20 cellular contexts compared by ENCODE assay signal in genomic region chr9:86508208-86508903, GRCh38.
A peak's percentile ranks its signal among the peaks of the same experiment; 100 is the strongest.
DNase-seq lines count a peak whose midpoint lies in the region; ATAC-seq lines count a peak whose summit lies in the region.
"Had no signal": no experiment of that assay in that cellular context is flagged by ENCODE, and none has a peak within 500 bp of the region (broad histone marks: within the 10 kb centered on the region; RNA-seq: fewer than 3 reads in every experiment).

No MANE protein-coding gene starts in this region.

- H3K9me3 Mint-ChIP-seq in activated T-cell treated with anti-CD3 and anti-CD28 coated beads, Interleukin-2, amount 50 U/mL, for 4 hours = no peaks in the 10 kb centered on the region
- H3K9me3 Mint-ChIP-seq: effector memory CD8-positive, alpha-beta T cell; H9 had no signal

- no peaks in the 10 kb centered on the region for H3K27me3 ChIP-seq in mesenchymal stem cell (ENCODE audit: control insufficient read depth in 1 of 2, insufficient read depth in 1 of 2, low read length in 2 of 2)
- H3K27me3 ChIP-seq: heart left ventricle had no signal

- no peak overlapping the region for H2AFZ ChIP-seq in mesenchymal stem cell (ENCODE audit: low read depth, low read length)

- no peaks in the 10 kb centered on the region for H3K79me1 ChIP-seq in mesenchymal stem cell (replicated peaks; ENCODE audit: low read length, poor library complexity, severe bottlenecking)

- no peaks in the 10 kb centered on the region for H3K4me1 ChIP-seq in mesenchymal stem cell (ENCODE audit: control insufficient read depth, insufficient read depth, low read depth, low read length)
- H3K4me1 ChIP-seq: heart left ventricle had no signal

- DNase-seq in mesenchymal stem cell (no peak), NCI-H524 treated with DMSO at 0.1 percent for 48 hours (lab: John Stamatoyannopoulos, UW) (no peak), NCI-H82 treated with DMSO at 0.1 percent for 48 hours (lab: John Stamatoyannopoulos, UW; ENCODE audit: unreplicated experiment) (no peak)
- no peak for DNase-seq in activated T-cell treated with anti-CD3 and anti-CD28 coated beads, Interleukin-2, amount 50 U/mL, for 4 hours
- DNase-seq: activated CD8-positive, alpha-beta memory T cell treated with anti-CD3 and anti-CD28 coated beads, Interleukin-2, amount 10 ng/mL, durations not matched to agents 7 days and 5 days; activated effector memory CD4-positive, alpha-beta T cell treated with anti-CD3 and anti-CD28 coated beads, Interleukin-2, amount 50 U/mL, for 16 hours; cerebellar nuclear complex; COR-L47; effector memory CD8-positive, alpha-beta T cell; H9; heart left ventricle; NCI-H187 treated with DMSO at 0.1 percent for 48 hours; NCI-H446; right cardiac atrium; SIG-M5; T-helper 2 cell had no signal

- H3K14ac ChIP-seq in mesenchymal stem cell (ENCODE audit: low read length in 2 of 2) = no peak overlapping the region

- H3K18ac ChIP-seq in mesenchymal stem cell (ENCODE audit: low read depth in 1 of 2, low read length in 2 of 2) = no peak overlapping the region

- no peak overlapping the region for H4K91ac ChIP-seq in mesenchymal stem cell (ENCODE audit: low read length)

- H2AK5ac ChIP-seq in mesenchymal stem cell (ENCODE audit: low read length, severe bottlenecking) = no peak overlapping the region

- H3K27me3 Mint-ChIP-seq in activated T-cell treated with anti-CD3 and anti-CD28 coated beads, Interleukin-2, amount 50 U/mL, for 4 hours (ENCODE audit: low read depth) = peaks cover 12% of the 10 kb centered on the region

- H3K36me3 Mint-ChIP-seq in activated T-cell treated with anti-CD3 and anti-CD28 coated beads, Interleukin-2, amount 50 U/mL, for 4 hours (ENCODE audit: insufficient read depth) = no peaks in the 10 kb centered on the region
- H3K36me3 Mint-ChIP-seq: activated CD8-positive, alpha-beta memory T cell treated with anti-CD3 and anti-CD28 coated beads, Interleukin-2, amount 10 ng/mL, durations not matched to agents 7 days and 5 days had no signal

- H3K4me3 ChIP-seq in mesenchymal stem cell (ENCODE audit: insufficient read depth in 1 of 2, low read depth in 1 of 2, low read length in 2 of 2) = no peak overlapping the region
- H3K4me3 ChIP-seq: heart left ventricle had no signal

- ATAC-seq in GM18508 (IDR thresholded peaks at IDR 0.05; ENCODE audit: insufficient read depth, unreplicated experiment) (peak; percentile 76), GM21528 (IDR thresholded peaks at IDR 0.05; ENCODE audit: low FRiP score, unreplicated experiment) (peak; percentile 66), HG02885 (IDR thresholded peaks at IDR 0.05; ENCODE audit: poor library complexity, unreplicated experiment) (peak; percentile 62), GM19023 (IDR thresholded peaks at IDR 0.05; ENCODE audit: unreplicated experiment) (no peak)
- no peak for ATAC-seq in activated T-cell treated with anti-CD3 and anti-CD28 coated beads, Interleukin-2, amount 50 U/mL, for 4 hours
- ATAC-seq: activated CD8-positive, alpha-beta memory T cell treated with anti-CD3 and anti-CD28 coated beads, Interleukin-2, amount 10 ng/mL, durations not matched to agents 7 days and 5 days; effector memory CD8-positive, alpha-beta T cell; heart left ventricle had no signal

- no peak overlapping the region for H3K4me3 Mint-ChIP-seq in activated T-cell treated with anti-CD3 and anti-CD28 coated beads, Interleukin-2, amount 50 U/mL, for 4 hours
- H3K4me3 Mint-ChIP-seq: activated CD8-positive, alpha-beta memory T cell treated with anti-CD3 and anti-CD28 coated beads, Interleukin-2, amount 10 ng/mL, durations not matched to agents 7 days and 5 days; effector memory CD8-positive, alpha-beta T cell; H9 had no signal

- no peak overlapping the region for H2BK120ac ChIP-seq in mesenchymal stem cell (ENCODE audit: low read depth, low read length)

- no peak overlapping the region for H3K23ac ChIP-seq in mesenchymal stem cell (ENCODE audit: low read length in 2 of 2)

- H2BK15ac ChIP-seq in mesenchymal stem cell (ENCODE audit: low read depth, poor library complexity, severe bottlenecking) = no peak overlapping the region

- H3K4ac ChIP-seq in mesenchymal stem cell (ENCODE audit: low read depth in 1 of 2, low read length in 2 of 2) = no peak overlapping the region

- H2BK12ac ChIP-seq in mesenchymal stem cell (ENCODE audit: low read length in 2 of 2) = no peak overlapping the region

- H3K9me3 ChIP-seq in mesenchymal stem cell (ENCODE audit: control insufficient read depth, low read length) = no peaks in the 10 kb centered on the region
- H3K9me3 ChIP-seq: heart left ventricle had no signal

- no peak overlapping the region for H2BK5ac ChIP-seq in mesenchymal stem cell (ENCODE audit: low read depth, low read length, poor library complexity, severe bottlenecking)

- 100% methylated on average over 1 of the region's 6 CpGs for WGBS in mesenchymal stem cell

- no peak overlapping the region for H3K4me2 ChIP-seq in mesenchymal stem cell (ENCODE audit: low read length, poor library complexity, severe bottlenecking)

- no peak overlapping the region for H4K8ac ChIP-seq in mesenchymal stem cell (ENCODE audit: low read length)

- H3K36me3 ChIP-seq in mesenchymal stem cell (ENCODE audit: control insufficient read depth in 1 of 2, insufficient read depth in 2 of 2, low read depth in 1 of 2, low read length in 2 of 2) = no peaks in the 10 kb centered on the region
- H3K36me3 ChIP-seq: heart left ventricle had no signal

- H3K9ac ChIP-seq in mesenchymal stem cell (ENCODE audit: low read length) = peak overlapping the region; percentile 59

- no peak overlapping the region for H3K27ac ChIP-seq in mesenchymal stem cell (ENCODE audit: low read length, poor library complexity, severe bottlenecking)

- no peaks in the 10 kb centered on the region for H3K4me1 Mint-ChIP-seq in activated T-cell treated with anti-CD3 and anti-CD28 coated beads, Interleukin-2, amount 50 U/mL, for 4 hours (ENCODE audit: low read depth)
- H3K4me1 Mint-ChIP-seq: activated CD8-positive, alpha-beta memory T cell treated with anti-CD3 and anti-CD28 coated beads, Interleukin-2, amount 10 ng/mL, durations not matched to agents 7 days and 5 days had no signal

Comparison
In these comparisons a context has a peak if more than half of its experiments do, and no peak if none do; other contexts are left out.
1. ATAC-seq: peak in GM18508 (single experiment), GM21528 (single experiment) and HG02885 (single experiment); none in GM19023 (single experiment) and activated T-cell treated with anti-CD3 and anti-CD28 coated beads, Interleukin-2, amount 50 U/mL, for 4 hours (0 of 2).